In the genomic region with DNA sequence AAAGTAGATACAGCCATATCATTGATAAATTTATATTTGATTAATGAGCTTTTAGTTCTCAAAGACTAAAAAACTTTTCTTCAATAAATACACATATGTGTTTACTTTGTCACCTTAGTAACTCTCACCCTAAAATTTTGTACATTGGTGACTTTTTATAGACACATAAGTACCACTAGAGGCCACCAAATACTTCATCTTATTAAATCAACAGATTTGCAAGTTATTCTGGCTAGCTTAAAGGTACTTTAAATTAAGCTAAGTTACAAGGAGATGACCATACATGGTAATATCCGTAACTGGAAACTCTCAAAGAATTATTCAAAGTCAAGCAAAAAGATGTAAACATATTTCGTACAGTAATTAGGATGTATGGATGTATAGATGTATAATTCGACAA, we compare ENCODE assay signal across 12 cellular contexts.
DNase-seq lines count a peak whose midpoint lies in the region; ATAC-seq and TF ChIP-seq lines count a peak whose summit lies in the region.
"Had no signal": no experiment of that assay in that cellular context is flagged by ENCODE, and none has a peak within 500 bp of the region (broad histone marks: within the 10 kb centered on the region; RNA-seq: fewer than 3 reads in every experiment).

No MANE protein-coding gene starts in this region.

- intact Hi-C loops in activated CD8-positive, alpha-beta T cell treated with anti-CD3 and anti-CD28 coated beads for 36 hours (cut with micrococcal nuclease), result no loop called here
- intact Hi-C loops in OCI-LY7 (cut with micrococcal nuclease; ENCODE audit: unreplicated experiment), result loop anchor here (1.0 kb wide), 1 partner anchor 125 kb away; no protein-coding TSS in a partner anchor

- H2AFZ ChIP-seq in OCI-LY7 (ENCODE audit: low read length), result no peak overlapping the region

- DNase-seq in activated CD8-positive, alpha-beta T cell treated with anti-CD3 and anti-CD28 coated beads for 36 hours, result no peak
- no peak for DNase-seq in activated CD8-positive, alpha-beta T cell treated with anti-CD3 and anti-CD28 coated beads, Interleukin-2, amount 10 ng/mL, durations not matched to agents 7 days and 5 days
- DNase-seq in OCI-LY7 (ENCODE audit: low spot score), result peak; percentile 35
- DNase-seq in epithelial cell of esophagus (ENCODE audit: low read depth), result peak; percentile 26
- DNase-seq in stromal cell of bone marrow (ENCODE audit: low read depth), result peak; percentile 19
- DNase-seq in NCI-H1105 treated with DMSO at 0.1 percent for 48 hours (lab: John Stamatoyannopoulos, UW), result no peak
- no peak for DNase-seq in NCI-H82 treated with DMSO at 0.1 percent for 48 hours (lab: John Stamatoyannopoulos, UW; ENCODE audit: unreplicated experiment)
- DNase-seq: activated naive CD4-positive, alpha-beta T cell treated with anti-CD3 and anti-CD28 coated beads, Interleukin-2, amount 10 ng/mL, durations not matched to agents 7 days and 5 days; DMS153; midbrain had no signal

- H3K4me1 Mint-ChIP-seq in activated CD8-positive, alpha-beta T cell treated with anti-CD3 and anti-CD28 coated beads for 36 hours (ENCODE audit: low read depth), result no peaks in the 10 kb centered on the region
- peaks cover 3% of the 10 kb centered on the region for H3K4me1 Mint-ChIP-seq in activated CD8-positive, alpha-beta T cell treated with anti-CD3 and anti-CD28 coated beads, Interleukin-2, amount 10 ng/mL, durations not matched to agents 7 days and 5 days (ENCODE audit: low read depth)
- H3K4me1 Mint-ChIP-seq: activated naive CD4-positive, alpha-beta T cell treated with anti-CD3 and anti-CD28 coated beads, Interleukin-2, amount 10 ng/mL, durations not matched to agents 7 days and 5 days had no signal

- no peaks in the 10 kb centered on the region for H3K79me2 ChIP-seq in OCI-LY7 (ENCODE audit: insufficient read depth, low read depth, low read length)

- CTCF ChIA-PET in activated CD8-positive, alpha-beta T cell treated with anti-CD3 and anti-CD28 coated beads for 36 hours (lab: Charles Lee), result interaction anchor here (0.6 to 2.8 kb wide), 15 partner anchors 13 to 423 kb away, joined by 3 to 22 read pairs (median 5); a partner anchor contains a TSS
- CTCF ChIA-PET in activated CD8-positive, alpha-beta T cell treated with anti-CD3 and anti-CD28 coated beads, Interleukin-2, amount 10 ng/mL, durations not matched to agents 7 days and 5 days (lab: Charles Lee), result interaction anchor here (0.8 to 2.8 kb wide), 7 partner anchors 17 to 319 kb away, joined by 3 to 24 read pairs (median 3); no protein-coding TSS in a partner anchor
- CTCF ChIA-PET in OCI-LY7 (lab: Charles Lee; ENCODE audit: unreplicated experiment), result no interaction called here

- H3K4me1 ChIP-seq in OCI-LY7 (ENCODE audit: insufficient read depth, low read length, poor library complexity, severe bottlenecking), result no peaks in the 10 kb centered on the region
- H3K4me1 ChIP-seq: HAP-1 had no signal

- no TSS peak for BruUV-seq in OCI-LY7 (replicated peaks; lab: Mats Ljungman, UMichigan)

- H3K9me2 ChIP-seq in OCI-LY7 (ENCODE audit: insufficient read depth, low read length), result no peaks in the 10 kb centered on the region

- H3K4me3 ChIP-seq in OCI-LY7 (ENCODE audit: low read depth, low read length, poor library complexity, severe bottlenecking) (no peak overlapping the region), epithelial cell of esophagus (ENCODE audit: low read length) (no peak overlapping the region)
- H3K4me3 ChIP-seq: HAP-1 had no signal

- no peaks in the 10 kb centered on the region for H3K9me3 Mint-ChIP-seq in activated CD8-positive, alpha-beta T cell treated with anti-CD3 and anti-CD28 coated beads for 36 hours
- H3K9me3 Mint-ChIP-seq in activated CD8-positive, alpha-beta T cell treated with anti-CD3 and anti-CD28 coated beads, Interleukin-2, amount 10 ng/mL, durations not matched to agents 7 days and 5 days (ENCODE audit: insufficient read depth), result no peaks in the 10 kb centered on the region
- H3K9me3 Mint-ChIP-seq: activated naive CD4-positive, alpha-beta T cell treated with anti-CD3 and anti-CD28 coated beads, Interleukin-2, amount 10 ng/mL, durations not matched to agents 7 days and 5 days had no signal

- ATAC-seq in activated CD8-positive, alpha-beta T cell treated with anti-CD3 and anti-CD28 coated beads for 36 hours, result peak; percentile 24
- no peak for ATAC-seq in activated CD8-positive, alpha-beta T cell treated with anti-CD3 and anti-CD28 coated beads, Interleukin-2, amount 10 ng/mL, durations not matched to agents 7 days and 5 days
- ATAC-seq in GM18505 (IDR thresholded peaks at IDR 0.05; ENCODE audit: unreplicated experiment), result no peak

- no peak for TF ChIP-seq POLR2A in GM18505 (IDR thresholded peaks at IDR 0.05; ENCODE audit: borderline replicate concordance, extremely low read depth, insufficient read depth, insufficient read length)

- H3K36me3 ChIP-seq in OCI-LY7 (ENCODE audit: insufficient read depth, low read length), result no peaks in the 10 kb centered on the region
- H3K36me3 ChIP-seq: HAP-1 had no signal

- no peak overlapping the region for H3K4me2 ChIP-seq in OCI-LY7 (ENCODE audit: low read length)

- H3K4me3 Mint-ChIP-seq in activated CD8-positive, alpha-beta T cell treated with anti-CD3 and anti-CD28 coated beads for 36 hours, result no peak overlapping the region
- H3K4me3 Mint-ChIP-seq in activated CD8-positive, alpha-beta T cell treated with anti-CD3 and anti-CD28 coated beads, Interleukin-2, amount 10 ng/mL, durations not matched to agents 7 days and 5 days, result no peak overlapping the region
- H3K4me3 Mint-ChIP-seq: activated naive CD4-positive, alpha-beta T cell treated with anti-CD3 and anti-CD28 coated beads, Interleukin-2, amount 10 ng/mL, durations not matched to agents 7 days and 5 days had no signal

- H3K9me3 ChIP-seq in OCI-LY7 (ENCODE audit: low read length), result no peaks in the 10 kb centered on the region
- H3K9me3 ChIP-seq: HAP-1 had no signal

- POLR2A ChIA-PET in activated CD8-positive, alpha-beta T cell treated with anti-CD3 and anti-CD28 coated beads for 36 hours (lab: Charles Lee), result no interaction called here
- POLR2A ChIA-PET in activated CD8-positive, alpha-beta T cell treated with anti-CD3 and anti-CD28 coated beads, Interleukin-2, amount 10 ng/mL, durations not matched to agents 7 days and 5 days (lab: Charles Lee), result no interaction called here
- POLR2A ChIA-PET in OCI-LY7 (lab: Charles Lee), result interaction anchor here (1.0 kb wide), 2 partner anchors 16 to 22 kb away, joined by 3 to 4 read pairs; no protein-coding TSS in a partner anchor

- H3K27ac ChIP-seq in OCI-LY7 (ENCODE audit: low read depth, low read length, poor library complexity, severe bottlenecking), result no peak overlapping the region

- H3K27me3 Mint-ChIP-seq in activated CD8-positive, alpha-beta T cell treated with anti-CD3 and anti-CD28 coated beads for 36 hours, result no peaks in the 10 kb centered on the region
- H3K27me3 Mint-ChIP-seq in activated CD8-positive, alpha-beta T cell treated with anti-CD3 and anti-CD28 coated beads, Interleukin-2, amount 10 ng/mL, durations not matched to agents 7 days and 5 days (ENCODE audit: low read depth), result no peaks in the 10 kb centered on the region
- H3K27me3 Mint-ChIP-seq: activated naive CD4-positive, alpha-beta T cell treated with anti-CD3 and anti-CD28 coated beads, Interleukin-2, amount 10 ng/mL, durations not matched to agents 7 days and 5 days had no signal

- no peak overlapping the region for H3K27ac Mint-ChIP-seq in activated CD8-positive, alpha-beta T cell treated with anti-CD3 and anti-CD28 coated beads for 36 hours
- H3K27ac Mint-ChIP-seq in activated CD8-positive, alpha-beta T cell treated with anti-CD3 and anti-CD28 coated beads, Interleukin-2, amount 10 ng/mL, durations not matched to agents 7 days and 5 days, result no peak overlapping the region
- H3K27ac Mint-ChIP-seq: activated naive CD4-positive, alpha-beta T cell treated with anti-CD3 and anti-CD28 coated beads, Interleukin-2, amount 10 ng/mL, durations not matched to agents 7 days and 5 days had no signal

- TF ChIP-seq CTCF in activated CD8-positive, alpha-beta T cell treated with anti-CD3 and anti-CD28 coated beads for 36 hours (IDR thresholded peaks at IDR 0.05), result no peak
- TF ChIP-seq CTCF in OCI-LY7 (conservative IDR thresholded peaks at IDR 0.05; ENCODE audit: low read length), result peak; percentile 73
- TF ChIP-seq CTCF in epithelial cell of esophagus (IDR thresholded peaks at IDR 0.05; ENCODE audit: insufficient read depth, low read depth, low read length, missing control alignments), result no peak

- no peaks in the 10 kb centered on the region for H4K20me1 ChIP-seq in OCI-LY7 (ENCODE audit: insufficient read depth, low read length)

- no peaks in the 10 kb centered on the region for H3K36me3 Mint-ChIP-seq in activated CD8-positive, alpha-beta T cell treated with anti-CD3 and anti-CD28 coated beads for 36 hours (ENCODE audit: low read depth)
- H3K36me3 Mint-ChIP-seq in activated CD8-positive, alpha-beta T cell treated with anti-CD3 and anti-CD28 coated beads, Interleukin-2, amount 10 ng/mL, durations not matched to agents 7 days and 5 days (ENCODE audit: low read depth), result no peaks in the 10 kb centered on the region
- H3K36me3 Mint-ChIP-seq: activated naive CD4-positive, alpha-beta T cell treated with anti-CD3 and anti-CD28 coated beads, Interleukin-2, amount 10 ng/mL, durations not matched to agents 7 days and 5 days had no signal

Comparison
In these comparisons a context has a peak if more than half of its experiments do, and no peak if none do; other contexts are left out.
1. DNase-seq: peak in OCI-LY7 (single experiment), epithelial cell of esophagus (single experiment) and stromal cell of bone marrow (single experiment); none in activated CD8-positive, alpha-beta T cell treated with anti-CD3 and anti-CD28 coated beads for 36 hours (single experiment), activated CD8-positive, alpha-beta T cell treated with anti-CD3 and anti-CD28 coated beads, Interleukin-2, amount 10 ng/mL, durations not matched to agents 7 days and 5 days (single experiment), NCI-H1105 treated with DMSO at 0.1 percent for 48 hours (single experiment) and NCI-H82 treated with DMSO at 0.1 percent for 48 hours (single experiment).